9 cellular contexts compared by ENCODE assay signal in genomic region chr2:151363709-151364108, GRCh38. TPM values are rescaled to one million over a fixed set of nuclear protein-coding genes. Genes with fewer than 3 reads are reported as not detected.
DNase-seq lines count a peak whose midpoint lies in the region; ATAC-seq and TF ChIP-seq lines count a peak whose summit lies in the region.
"Had no signal": no experiment of that assay in that cellular context is flagged by ENCODE, and none has a peak within 500 bp of the region (broad histone marks: within the 10 kb centered on the region; RNA-seq: fewer than 3 reads in every experiment).

No MANE protein-coding gene starts in this region.

- no peaks in the 10 kb centered on the region for H3K36me3 Mint-ChIP-seq in CD4-positive, CD25-positive, alpha-beta regulatory T cell
- H3K36me3 Mint-ChIP-seq in HFFc6 (ENCODE audit: low read depth): no peaks in the 10 kb centered on the region; the same call in 1 of the 2 replicates

- H3K9me3 Mint-ChIP-seq in CD4-positive, CD25-positive, alpha-beta regulatory T cell: peaks cover 0 to 2% (median 0%) of the 10 kb centered on the region in 7 donors
- no peaks in the 10 kb centered on the region for H3K9me3 Mint-ChIP-seq in HFFc6

- peak overlapping the region in 2 of 3 donors; percentile 47 to 60 for H3K27ac Mint-ChIP-seq in CD4-positive, CD25-positive, alpha-beta regulatory T cell
- H3K27ac Mint-ChIP-seq in HFFc6: no peak overlapping the region

- H3K4me3 Mint-ChIP-seq in CD4-positive, CD25-positive, alpha-beta regulatory T cell: peak overlapping the region in 1 of 4 donors; percentile 15
- no peak overlapping the region for H3K4me3 Mint-ChIP-seq in HFFc6

- no peaks in the 10 kb centered on the region for H3K27me3 ChIP-seq in CD4-positive, CD25-positive, alpha-beta regulatory T cell (ENCODE audit: control insufficient read depth, insufficient read depth, low read length)

- H3K27me3 Mint-ChIP-seq in CD4-positive, CD25-positive, alpha-beta regulatory T cell: peaks cover 18% of the 10 kb centered on the region
- H3K27me3 Mint-ChIP-seq in HFFc6 (ENCODE audit: insufficient read depth): no peaks in the 10 kb centered on the region

- no peak overlapping the region for H3K27ac ChIP-seq in CD4-positive, CD25-positive, alpha-beta regulatory T cell (ENCODE audit: insufficient read depth, low read length, poor library complexity, severe bottlenecking)

- H3K4me3 ChIP-seq in CD4-positive, CD25-positive, alpha-beta regulatory T cell (ENCODE audit: low read depth, low read length): no peak overlapping the region

- ATAC-seq in CD4-positive, CD25-positive, alpha-beta regulatory T cell (ENCODE audit: low read depth in 2 of 2): peak in 1 of 2 donors; percentile 28
- ATAC-seq in HG02571 (IDR thresholded peaks at IDR 0.05; ENCODE audit: unreplicated experiment): peak; percentile 92
- ATAC-seq: esophagus mucosa had no signal

- no peaks in the 10 kb centered on the region for H3K9me3 ChIP-seq in CD4-positive, CD25-positive, alpha-beta regulatory T cell (ENCODE audit: control insufficient read depth in 2 of 2, low read length in 2 of 2)

- no peak for TF ChIP-seq CTCF in HFFc6 (IDR thresholded peaks at IDR 0.05)

- no peaks in the 10 kb centered on the region for H3K4me1 Mint-ChIP-seq in CD4-positive, CD25-positive, alpha-beta regulatory T cell
- peaks cover 15% of the 10 kb centered on the region for H3K4me1 Mint-ChIP-seq in HFFc6 (ENCODE audit: low read depth)

- peak in 2 of 3 donors; percentile 4 to 18 for DNase-seq in CD4-positive, CD25-positive, alpha-beta regulatory T cell
- peak; percentile 8 for DNase-seq in OCI-M1 (lab: John Stamatoyannopoulos, UW)
- DNase-seq in kidney glomerular epithelial cell (lab: John Stamatoyannopoulos, UW): peak; percentile 32
- no peak for DNase-seq in NCI-H526 (lab: John Stamatoyannopoulos, UW)
- no peak for DNase-seq in HFFc6
- no peak for DNase-seq in activated T-cell treated with anti-CD3 and anti-CD28 coated beads, Interleukin-2, amount 50 U/mL, for 48 hours
- no peak for DNase-seq in activated gamma-delta T cell treated with Interleukin-2 at 50 U/mL for 16 hours

- no peaks in the 10 kb centered on the region for H3K4me1 ChIP-seq in CD4-positive, CD25-positive, alpha-beta regulatory T cell (ENCODE audit: control insufficient read depth, insufficient read depth, low read length, poor library complexity, severe bottlenecking)

- H3K36me3 ChIP-seq in CD4-positive, CD25-positive, alpha-beta regulatory T cell (ENCODE audit: control insufficient read depth, insufficient read depth, low read length): no peaks in the 10 kb centered on the region

RNA-seq across cellular contexts. Expression of gene TNFAIP6, which starts 6.3 kb away (rescaled TPM):
- not detected for total RNA-seq in CD4-positive, CD25-positive, alpha-beta regulatory T cell
- not detected for polyA plus RNA-seq in CD4-positive, CD25-positive, alpha-beta regulatory T cell
- total RNA-seq in HFFc6 (2021; fragmentation: NEBNext Ultra II Directional; extraction: Animal tissue kit (Norgen Biotek cat#: 25700)): 1 to 10 TPM in 5 of 6 experiments, under 1 TPM in 1; 0.92 to 2.4 (median 2.3) TPM

RNA-seq across cellular contexts. Expression of gene RIF1, which starts 46.0 kb away (rescaled TPM):
- total RNA-seq in CD4-positive, CD25-positive, alpha-beta regulatory T cell: 40.2 TPM
- polyA plus RNA-seq in CD4-positive, CD25-positive, alpha-beta regulatory T cell: 10 to 100 TPM; 19.0 to 30.0 (median 24.9) TPM
- total RNA-seq in HFFc6 (2021; fragmentation: NEBNext Ultra II Directional; extraction: Animal tissue kit (Norgen Biotek cat#: 25700)): 10 to 100 TPM; 26.3 to 34.1 (median 30.0) TPM

Comparison
In these comparisons a context has a peak if more than half of its experiments do, and no peak if none do; other contexts are left out.
1. DNase-seq: peak in CD4-positive, CD25-positive, alpha-beta regulatory T cell (2 of 3), OCI-M1 (single experiment) and kidney glomerular epithelial cell (single experiment); none in NCI-H526 (0 of 2), HFFc6 (single experiment), activated T-cell treated with anti-CD3 and anti-CD28 coated beads, Interleukin-2, amount 50 U/mL, for 48 hours (0 of 2) and activated gamma-delta T cell treated with Interleukin-2 at 50 U/mL for 16 hours (single experiment).